Comparison of ENCODE assay signal across 15 cellular contexts in the genomic region with DNA sequence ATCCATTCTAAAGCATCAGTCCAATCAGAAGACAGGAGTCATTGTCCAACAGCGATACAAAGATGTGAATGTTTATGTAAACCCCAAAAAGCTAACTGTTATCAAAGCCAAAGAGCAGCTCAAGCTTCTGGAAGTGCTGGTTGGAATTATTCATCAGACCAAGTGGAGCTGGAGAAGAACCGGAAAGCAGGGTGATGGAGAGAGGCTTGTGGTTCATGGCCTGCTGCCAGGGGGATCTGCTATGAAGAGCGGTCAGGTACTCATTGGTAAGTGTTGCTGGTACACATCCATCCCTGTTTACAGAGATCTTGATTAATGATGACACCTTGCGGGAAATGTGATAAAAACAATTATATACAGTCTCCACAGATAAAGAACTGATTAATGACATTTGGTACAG.
"Had no signal": no experiment of that assay in that cellular context is flagged by ENCODE, and none has a peak within 500 bp of the region (broad histone marks: within the 10 kb centered on the region; RNA-seq: fewer than 3 reads in every experiment).

No MANE protein-coding gene starts in this region.

- H3K4me1 Mint-ChIP-seq: naive thymus-derived CD4-positive, alpha-beta T cell; stimulated activated naive B cell treated with anti-CD40 and anti-IgM and Interleukin-4, amounts not matched to agents 10 μg/mL and 1 μg/mL and 100 μg/mL, for 72 hours; stimulated activated naive CD8-positive, alpha-beta T cell treated with anti-CD3 and anti-CD28 coated beads, Interleukin-15, amount 100 ng/mL, for 72 hours had no signal

- H3K27ac Mint-ChIP-seq: naive thymus-derived CD4-positive, alpha-beta T cell; stimulated activated naive B cell treated with anti-CD40 and anti-IgM and Interleukin-4, amounts not matched to agents 10 μg/mL and 1 μg/mL and 100 μg/mL, for 72 hours; stimulated activated naive CD8-positive, alpha-beta T cell treated with anti-CD3 and anti-CD28 coated beads, Interleukin-15, amount 100 ng/mL, for 72 hours had no signal

- H3K9me3 Mint-ChIP-seq: stimulated activated naive B cell treated with anti-CD40 and anti-IgM and Interleukin-4, amounts not matched to agents 10 μg/mL and 1 μg/mL and 100 μg/mL, for 72 hours had no signal

- ATAC-seq: esophagus mucosa; heart right ventricle; naive thymus-derived CD4-positive, alpha-beta T cell; stimulated activated naive B cell treated with anti-CD40 and anti-IgM and Interleukin-4, amounts not matched to agents 10 μg/mL and 1 μg/mL and 100 μg/mL, for 72 hours; stimulated activated naive CD8-positive, alpha-beta T cell treated with anti-CD3 and anti-CD28 coated beads, Interleukin-15, amount 100 ng/mL, for 72 hours had no signal

- H3K4me3 Mint-ChIP-seq: naive thymus-derived CD4-positive, alpha-beta T cell; stimulated activated naive B cell treated with anti-CD40 and anti-IgM and Interleukin-4, amounts not matched to agents 10 μg/mL and 1 μg/mL and 100 μg/mL, for 72 hours; stimulated activated naive CD8-positive, alpha-beta T cell treated with anti-CD3 and anti-CD28 coated beads, Interleukin-15, amount 100 ng/mL, for 72 hours had no signal

- DNase-seq: colonic mucosa; dermis blood vessel endothelial cell; effector CD4-positive, alpha-beta T cell; heart right ventricle; kidney glomerular epithelial cell; naive thymus-derived CD4-positive, alpha-beta T cell; posterior cingulate gyrus; sigmoid colon; stimulated activated CD4-positive, alpha-beta T cell treated with anti-CD3 and anti-CD28 coated beads, Interleukin-2, amount 100 ng/mL, for 24 hours; stimulated activated CD4-positive, alpha-beta T cell treated with anti-CD3 and anti-CD28 coated beads, Interleukin-4, amount 100 ng/mL, for 4 hours; stimulated activated naive B cell treated with anti-CD40 and anti-IgM and Interleukin-4, amounts not matched to agents 10 μg/mL and 1 μg/mL and 100 μg/mL, for 72 hours; stimulated activated naive CD8-positive, alpha-beta T cell treated with anti-CD3 and anti-CD28 coated beads, Interleukin-15, amount 100 ng/mL, for 72 hours; testis; transverse colon had no signal

- H3K36me3 Mint-ChIP-seq: naive thymus-derived CD4-positive, alpha-beta T cell; stimulated activated naive B cell treated with anti-CD40 and anti-IgM and Interleukin-4, amounts not matched to agents 10 μg/mL and 1 μg/mL and 100 μg/mL, for 72 hours had no signal
